In the genomic region with DNA sequence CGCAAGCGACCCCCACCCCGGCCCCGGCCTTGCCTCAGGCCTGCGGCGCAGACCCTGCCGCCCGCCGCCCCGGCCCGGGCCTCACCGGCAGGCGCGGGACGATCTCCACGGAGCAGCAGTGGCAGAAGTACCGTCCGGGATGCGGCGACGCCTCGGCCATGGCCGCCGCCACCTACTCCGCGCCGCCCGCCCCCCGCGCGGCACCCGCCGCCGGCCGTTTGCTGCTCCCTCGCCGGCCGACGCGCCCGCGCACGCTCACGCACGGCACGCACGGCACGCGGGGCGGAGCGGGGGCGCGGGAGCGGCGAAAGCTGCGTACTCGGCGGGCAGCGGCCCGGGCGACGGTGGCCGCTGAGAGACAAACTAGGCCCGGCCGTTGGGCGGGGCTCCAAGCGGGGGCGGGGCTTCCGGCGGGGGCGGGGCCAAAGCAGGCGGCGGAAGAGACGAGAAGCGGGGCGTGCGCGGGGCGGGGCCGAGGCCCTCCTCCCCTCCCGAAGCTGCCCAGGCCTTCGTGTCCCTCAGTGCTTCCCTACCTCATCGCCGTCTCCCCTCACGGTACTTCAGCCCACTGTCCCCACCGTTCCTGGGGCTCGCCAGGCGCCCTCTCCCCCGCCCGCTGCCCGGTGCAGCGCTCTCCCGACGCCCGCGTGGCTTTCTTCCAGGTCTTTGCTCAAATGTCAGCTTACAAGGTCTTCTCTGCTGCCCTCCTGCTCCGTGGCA, we compare ENCODE assay signal across 8 cellular contexts. TPM values are rescaled to one million over a fixed set of nuclear protein-coding genes. Genes with fewer than 3 reads are reported as not detected.
DNase-seq lines count a peak whose midpoint lies in the region; ATAC-seq, FAIRE-seq and TF ChIP-seq lines count a peak whose summit lies in the region.

Gene RNF126 (minus strand): TSS at position 253 of the 720 bp plus-strand sequence. CDS start 93 bp downstream, at position 160.

- DNase-seq in CD8-positive, alpha-beta T cell: peak; percentile 91 to 97 (median 95)
- DNase-seq in HuH-7 (ENCODE audit: low spot score): peak; percentile 86
- peak; percentile 97 for DNase-seq in activated CD8-positive, alpha-beta memory T cell treated with anti-CD3 and anti-CD28 coated beads, Interleukin-2, amount 50 U/mL, for 48 hours
- DNase-seq in endothelial cell of umbilical vein (ENCODE audit: low read depth, low spot score): peak; percentile 89
- DNase-seq in midbrain (lab: John Stamatoyannopoulos, UW): peak; percentile 90
- DNase-seq in stimulated activated CD8-positive, alpha-beta memory T cell treated with anti-CD3 and anti-CD28 coated beads, Interleukin-15, amount 100 ng/mL, for 48 hours (ENCODE audit: low read depth in 2 of 2): peak; percentile 91 to 94

- peaks cover 3% of the 10 kb centered on the region for H3K36me3 ChIP-seq in CD8-positive, alpha-beta T cell (ENCODE audit: insufficient read depth, low read length)
- H3K36me3 ChIP-seq in OCI-LY1 (ENCODE audit: insufficient read depth, low read length) (peaks cover 4% of the 10 kb centered on the region; the same call in 1 of the 2 replicates), endothelial cell of umbilical vein (ENCODE audit: control insufficient read depth in 2 of 2, extremely low read depth in 1 of 2, insufficient read depth in 2 of 2, low read length in 2 of 2) (peaks cover 0 to 2% of the 10 kb centered on the region in 2 experiments)

- peak; percentile 83 for FAIRE-seq in endothelial cell of umbilical vein (lab: Jason Lieb, UNC)

- peak; percentile 88 for TF ChIP-seq POLR2A in endothelial cell of umbilical vein (IDR thresholded peaks at IDR 0.05; ENCODE audit: low read depth, low read length)

- H3K9me3 Mint-ChIP-seq in CD8-positive, alpha-beta T cell: no peaks in the 10 kb centered on the region

- peak within 1 kb of the TSS; percentile 81 for H3K27ac ChIP-seq in CD8-positive, alpha-beta T cell (ENCODE audit: low read depth, low read length)
- peak within 1 kb of the TSS; percentile 83 for H3K27ac ChIP-seq in OCI-LY1 (ENCODE audit: low read depth, low read length, poor library complexity, severe bottlenecking)
- H3K27ac ChIP-seq in endothelial cell of umbilical vein (ENCODE audit: insufficient read depth, low read depth, low read length): peak within 1 kb of the TSS; percentile 60

- no peaks in the 10 kb centered on the region for H3K27me3 ChIP-seq in CD8-positive, alpha-beta T cell (ENCODE audit: insufficient read depth, low read length)
- H3K27me3 ChIP-seq in OCI-LY1 (ENCODE audit: insufficient read depth, low read length) (no peaks in the 10 kb centered on the region; the same call in 1 of the 2 replicates), endothelial cell of umbilical vein (ENCODE audit: control insufficient read depth in 2 of 2, insufficient read depth in 2 of 2, low read length in 2 of 2) (no peaks in the 10 kb centered on the region)

- peaks cover 18% of the 10 kb centered on the region for H3K36me3 Mint-ChIP-seq in CD8-positive, alpha-beta T cell

- no peaks in the 10 kb centered on the region for H3K9me3 ChIP-seq in CD8-positive, alpha-beta T cell (ENCODE audit: low read length)
- H3K9me3 ChIP-seq in OCI-LY1 (ENCODE audit: low read length): no peaks in the 10 kb centered on the region
- H3K9me3 ChIP-seq in endothelial cell of umbilical vein (replicated peaks; ENCODE audit: control insufficient read depth, insufficient read depth, low read length): no peaks in the 10 kb centered on the region

- H3K9ac ChIP-seq in OCI-LY1 (ENCODE audit: low read length): peak within 1 kb of the TSS; percentile 95
- H3K9ac ChIP-seq in endothelial cell of umbilical vein (replicated peaks; ENCODE audit: extremely low read depth, insufficient read depth, low read length): peak within 1 kb of the TSS; percentile 87

- dilution Hi-C loops in endothelial cell of umbilical vein (cut with MboI; ENCODE audit: extremely low pct_ligation_motif_present, low sequenced_read_pairs): no loop called here

- H4K20me1 ChIP-seq in OCI-LY1 (ENCODE audit: insufficient read depth, low read length) (no peaks in the 10 kb centered on the region), endothelial cell of umbilical vein (replicated peaks; ENCODE audit: control insufficient read depth, extremely low read depth, insufficient read depth, low read length) (no peaks in the 10 kb centered on the region)

- no peaks in the 10 kb centered on the region for H3F3A ChIP-seq in OCI-LY1 (ENCODE audit: insufficient read depth, low read length)

- H3K4me1 Mint-ChIP-seq in CD8-positive, alpha-beta T cell (ENCODE audit: low read depth): peaks cover 38% of the 10 kb centered on the region

- H3K4me3 ChIP-seq in CD8-positive, alpha-beta T cell (ENCODE audit: low read depth, low read length): peak within 1 kb of the TSS; percentile 67
- H3K4me3 ChIP-seq in OCI-LY1 (ENCODE audit: low read depth, low read length, poor library complexity, severe bottlenecking): peak within 1 kb of the TSS; percentile 98
- peak within 1 kb of the TSS; percentile 73 to 89 (median 86) for H3K4me3 ChIP-seq in endothelial cell of umbilical vein (replicated peaks in 1 of 3; ENCODE audit: insufficient read depth in 1 of 3, low read depth in 1 of 3, low read length in 3 of 3)

- no peaks in the 10 kb centered on the region for H3K27me3 Mint-ChIP-seq in CD8-positive, alpha-beta T cell (ENCODE audit: low read depth)

- POLR2A ChIA-PET in CD8-positive, alpha-beta T cell (lab: Charles Lee): interaction anchor here (0.9 to 1.9 kb wide), 10 partner anchors 8 to 174 kb away, joined by 3 to 23 read pairs (median 4); partner anchors contain the start of genes FSTL3, GZMM, POLRMT and PTBP1
- POLR2A ChIA-PET in endothelial cell of umbilical vein (lab: Charles Lee): interaction anchor here (0.7 kb wide), 1 partner anchor 17 kb away, joined by 3 read pairs; no protein-coding TSS in a partner anchor

- peak within 1 kb of the TSS; percentile 96 for H3K4me3 Mint-ChIP-seq in CD8-positive, alpha-beta T cell

- H2AFZ ChIP-seq in OCI-LY1 (ENCODE audit: low read length) (peak within 1 kb of the TSS; percentile 14; the same call in 1 of the 2 replicates), endothelial cell of umbilical vein (ENCODE audit: low read depth, low read length) (peak within 1 kb of the TSS; percentile 93)

- H3K27ac Mint-ChIP-seq in CD8-positive, alpha-beta T cell: peak within 1 kb of the TSS; percentile 99

- no TSS peak for BruUV-seq in endothelial cell of umbilical vein (replicated peaks; lab: Mats Ljungman, UMichigan)

- no peaks in the 10 kb centered on the region for H3K9me2 ChIP-seq in OCI-LY1 (ENCODE audit: low read depth, low read length)

- peaks cover 45% of the 10 kb centered on the region for H3K4me1 ChIP-seq in CD8-positive, alpha-beta T cell (ENCODE audit: insufficient read depth, low read length)
- H3K4me1 ChIP-seq in OCI-LY1 (ENCODE audit: insufficient read depth, low read length, severe bottlenecking): peaks cover 55% of the 10 kb centered on the region
- H3K4me1 ChIP-seq in endothelial cell of umbilical vein (ENCODE audit: control insufficient read depth, extremely low read depth, insufficient read depth, low read length): peaks cover 19% of the 10 kb centered on the region

- intact Hi-C loops in CD8-positive, alpha-beta T cell (cut with DNase I, micrococcal nuclease): loop anchor here (1.0 to 10.0 kb wide), 10 partner anchors 17 to 1604 kb away; partner anchors contain the start of genes BSG (in 2 of the 2), PTBP1 (in 2 of the 2), FAM174C (in 1 of the 2) and GZMM (in 1 of the 2)
- intact Hi-C loops in endothelial cell of umbilical vein (cut with micrococcal nuclease): loop anchor here (1.0 to 2.0 kb wide), 3 partner anchors 17 to 206 kb away; no protein-coding TSS in a partner anchor

- peak within 1 kb of the TSS; percentile 93 for H3K4me2 ChIP-seq in OCI-LY1 (ENCODE audit: low read length)
- peak within 1 kb of the TSS; percentile 68 for H3K4me2 ChIP-seq in endothelial cell of umbilical vein (ENCODE audit: insufficient read depth, low read length)

- no peaks in the 10 kb centered on the region for H3K9me1 ChIP-seq in endothelial cell of umbilical vein (replicated peaks; ENCODE audit: control insufficient read depth, extremely low read depth, insufficient read depth, low read length)

- CTCF ChIA-PET in CD8-positive, alpha-beta T cell (lab: Charles Lee): interaction anchor here (0.9 to 2.2 kb wide), 8 partner anchors 13 to 79 kb away, joined by 3 to 6 read pairs (median 3); partner anchors contain the start of genes FSTL3 and POLRMT
- CTCF ChIA-PET in endothelial cell of umbilical vein (lab: Charles Lee): interaction anchor here (0.7 to 1.9 kb wide), 7 partner anchors 14 to 87 kb away, joined by 3 to 67 read pairs (median 4); no protein-coding TSS in a partner anchor

- H3K79me2 ChIP-seq in OCI-LY1 (ENCODE audit: insufficient read depth, low read length) (peaks cover 46% of the 10 kb centered on the region), endothelial cell of umbilical vein (ENCODE audit: control insufficient read depth, insufficient read depth, low read length) (peaks cover 48% of the 10 kb centered on the region)

- no peak for TF ChIP-seq CTCF in CD8-positive, alpha-beta T cell (IDR thresholded peaks at IDR 0.05)
- no peak for TF ChIP-seq CTCF in OCI-LY1 (IDR thresholded peaks at IDR 0.05; ENCODE audit: low read length)
- TF ChIP-seq CTCF in endothelial cell of umbilical vein (IDR thresholded peaks at IDR 0.05; ENCODE audit: extremely low read depth in 1 of 2, insufficient read depth in 1 of 2, low read depth in 1 of 2, low read length in 2 of 2): no peak

- peak; percentile 48 for ATAC-seq in CD8-positive, alpha-beta T cell
- peak; percentile 40 for ATAC-seq in GM21367 (IDR thresholded peaks at IDR 0.05; ENCODE audit: unreplicated experiment)

TF ChIP-seq in endothelial cell of umbilical vein, 7 proteins besides CTCF, POLR2A, EP300 and RAD21:
- TF ChIP-seq MYC (IDR thresholded peaks at IDR 0.05; ENCODE audit: low read depth, low read length) (no peak), POLR2AphosphoS5 (IDR thresholded peaks at IDR 0.05; ENCODE audit: insufficient read depth, low read depth, low read length) (peak; percentile 84), FOS (IDR thresholded peaks at IDR 0.05; ENCODE audit: borderline replicate concordance, insufficient read depth, low read length) (no peak)

RNA-seq across cellular contexts. Expression of gene RNF126, which starts in this region (rescaled TPM):
- 100 to 1,000 TPM in 1 of 2 experiments, 10 to 100 TPM in 1; 99.7 to 107 TPM for total RNA-seq in CD8-positive, alpha-beta T cell
- 58.4 and 61.3 TPM in 2 replicates for total RNA-seq in endothelial cell of umbilical vein
- polyA plus RNA-seq in endothelial cell of umbilical vein: 19.2 and 20.5 TPM in 2 replicates
- 18.8 and 27.0 TPM in 2 replicates for polyA plus RNA-seq in endothelial cell of umbilical vein (2011; cell fraction: cytosol; rRNA removed)
- polyA plus RNA-seq in endothelial cell of umbilical vein (2011; cell fraction: nucleus; rRNA removed): 20.9 and 24.6 TPM in 2 replicates
- 35.7 and 49.8 TPM in 2 replicates for polyA plus RNA-seq in endothelial cell of umbilical vein (2012)
- polyA minus RNA-seq in endothelial cell of umbilical vein: 6.4 and 7.9 TPM in 2 replicates
- 23.1 TPM for polyA minus RNA-seq in endothelial cell of umbilical vein (2011; cell fraction: cytosol; rRNA and poly(A)+ RNA removed)
- 7.1 and 16.3 TPM in 2 replicates for polyA minus RNA-seq in endothelial cell of umbilical vein (2011; cell fraction: nucleus; rRNA and poly(A)+ RNA removed)

Comparison
In these comparisons a context has a peak if more than half of its experiments do, and no peak if none do; other contexts are left out.
1. Peak in every context shown above with its lines: DNase-seq, ATAC-seq, H3K4me3 ChIP-seq and H3K27ac ChIP-seq.